ENCODE assay signal across 8 cellular contexts in genomic region chr22:50271011-50271394, GRCh38. TPM values are rescaled to one million over a fixed set of nuclear protein-coding genes. Genes with fewer than 3 reads are reported as not detected.
DNase-seq lines count a peak whose midpoint lies in the region; ATAC-seq, FAIRE-seq and TF ChIP-seq lines count a peak whose summit lies in the region.

No MANE protein-coding gene starts in this region.

- DNase-seq in BJ (ENCODE audit: low read depth) (no peak), LNCaP clone FGC (ENCODE audit: low read depth) (no peak), choroid plexus epithelial cell (ENCODE audit: low read depth) (no peak), NCI-H345 treated with DMSO at 0.1 percent for 48 hours (lab: John Stamatoyannopoulos, UW; ENCODE audit: unreplicated experiment) (no peak), RCC 7860 (ENCODE audit: low spot score) (no peak)
- no peak for DNase-seq in natural killer cell treated with Interleukin-12 subunit alpha and Interleukin-12 subunit beta and Interleukin-15 and Interleukin-18, amount 100 ng/mL, for 72 hours (ENCODE audit: low spot score)
- DNase-seq in stimulated activated CD4-positive, alpha-beta T cell treated with anti-CD3 and anti-CD28 coated beads, Interleukin-1b, Interleukin-23, amount 100 ng/mL, for 48 hours, result no peak

- peak overlapping the region; percentile 51 for H3K4me3 ChIP-seq in BJ (ENCODE audit: low read depth, low read length)
- peak overlapping the region; percentile 50 for H3K4me3 ChIP-seq in LNCaP clone FGC (ENCODE audit: low read depth, low read length)
- peak overlapping the region; percentile 62 for H3K4me3 ChIP-seq in choroid plexus epithelial cell (ENCODE audit: low read depth, low read length)

- peaks cover 0 to 2% of the 10 kb centered on the region in 2 donors for H3K27me3 Mint-ChIP-seq in natural killer cell treated with Interleukin-12 subunit alpha and Interleukin-12 subunit beta and Interleukin-15 and Interleukin-18, amount 100 ng/mL, for 72 hours

- no peak for ATAC-seq in natural killer cell treated with Interleukin-12 subunit alpha and Interleukin-12 subunit beta and Interleukin-15 and Interleukin-18, amount 100 ng/mL, for 72 hours
- no peak for ATAC-seq in GM19324 (IDR thresholded peaks at IDR 0.05; ENCODE audit: low FRiP score, unreplicated experiment)

- no peak for FAIRE-seq in RCC 7860 (lab: Jason Lieb, UNC)

- H3K27ac Mint-ChIP-seq in natural killer cell treated with Interleukin-12 subunit alpha and Interleukin-12 subunit beta and Interleukin-15 and Interleukin-18, amount 100 ng/mL, for 72 hours, result no peak overlapping the region

- H3K27me3 ChIP-seq in BJ (ENCODE audit: control insufficient read depth, insufficient read depth, low read length), result no peaks in the 10 kb centered on the region

- peaks cover 15% of the 10 kb centered on the region for H3K36me3 ChIP-seq in BJ (ENCODE audit: control insufficient read depth, insufficient read depth, low read length)

- TF ChIP-seq CTCF in BJ (IDR thresholded peaks at IDR 0.05; ENCODE audit: insufficient read depth, low read depth, low read length), result no peak
- no peak for TF ChIP-seq CTCF in LNCaP clone FGC (IDR thresholded peaks at IDR 0.05; ENCODE audit: control insufficient read depth, extremely low read depth, insufficient read depth)
- no peak for TF ChIP-seq CTCF in choroid plexus epithelial cell (conservative IDR thresholded peaks at IDR 0.05; ENCODE audit: low read depth, low read length)

- peaks cover 0 to 3% of the 10 kb centered on the region in 2 donors for H3K4me1 Mint-ChIP-seq in natural killer cell treated with Interleukin-12 subunit alpha and Interleukin-12 subunit beta and Interleukin-15 and Interleukin-18, amount 100 ng/mL, for 72 hours (ENCODE audit: low read depth in 2 of 2)

- POLR2A ChIA-PET in BJ (lab: Charles Lee), result interaction anchor here (0.5 to 1.1 kb wide), 2 partner anchors 37 to 52 kb away, joined by 3 to 5 read pairs; no protein-coding TSS in a partner anchor

- no peaks in the 10 kb centered on the region for H3K36me3 Mint-ChIP-seq in natural killer cell treated with Interleukin-12 subunit alpha and Interleukin-12 subunit beta and Interleukin-15 and Interleukin-18, amount 100 ng/mL, for 72 hours

- peak overlapping the region; percentile 56 for H3K4me3 Mint-ChIP-seq in natural killer cell treated with Interleukin-12 subunit alpha and Interleukin-12 subunit beta and Interleukin-15 and Interleukin-18, amount 100 ng/mL, for 72 hours

- H3K9me3 Mint-ChIP-seq in natural killer cell treated with Interleukin-12 subunit alpha and Interleukin-12 subunit beta and Interleukin-15 and Interleukin-18, amount 100 ng/mL, for 72 hours, result no peaks in the 10 kb centered on the region

- CTCF ChIA-PET in BJ (lab: Yijun Ruan, JAX), result interaction anchor here (1.3 to 7.1 kb wide), 6 partner anchors 8 to 71 kb away, joined by 4 to 78 read pairs (median 6); partner anchors contain the start of genes DENND6B and HDAC10

RNA-seq across cellular contexts. Expression of gene MAPK11, which starts 0.8 kb away (rescaled TPM):
- polyA plus RNA-seq in BJ (2011; rRNA removed), result 11.2 and 19.6 TPM in 2 replicates
- 13.7 and 18.9 TPM in 2 replicates for polyA minus RNA-seq in BJ (2011; rRNA and poly(A)+ RNA removed)
- total RNA-seq in natural killer cell treated with Interleukin-12 subunit alpha and Interleukin-12 subunit beta and Interleukin-15 and Interleukin-18, amount 100 ng/mL, for 72 hours, result 10 to 100 TPM; 10.2 to 15.1 TPM

RNA-seq across cellular contexts. Expression of gene MAPK12, which starts 9.5 kb away (rescaled TPM):
- polyA plus RNA-seq in BJ (2011; rRNA removed), result 36.6 and 51.4 TPM in 2 replicates
- polyA minus RNA-seq in BJ (2011; rRNA and poly(A)+ RNA removed), result 33.0 and 51.2 TPM in 2 replicates
- 1 to 10 TPM; 1.6 to 9.0 TPM for total RNA-seq in natural killer cell treated with Interleukin-12 subunit alpha and Interleukin-12 subunit beta and Interleukin-15 and Interleukin-18, amount 100 ng/mL, for 72 hours

RNA-seq across cellular contexts. Expression of gene HDAC10, which starts 19.9 kb away (rescaled TPM):
- 8.8 and 18.2 TPM in 2 replicates for polyA plus RNA-seq in BJ (2011; rRNA removed)
- 9.6 and 9.9 TPM in 2 replicates for polyA minus RNA-seq in BJ (2011; rRNA and poly(A)+ RNA removed)
- 100 to 1,000 TPM in 1 of 2 donors, 10 to 100 TPM in 1; 54.5 to 113 TPM for total RNA-seq in natural killer cell treated with Interleukin-12 subunit alpha and Interleukin-12 subunit beta and Interleukin-15 and Interleukin-18, amount 100 ng/mL, for 72 hours

RNA-seq across cellular contexts. Expression of gene TUBGCP6, which starts 26.2 kb away (rescaled TPM):
- 9.4 and 17.5 TPM in 2 replicates for polyA plus RNA-seq in BJ (2011; rRNA removed)
- 9.0 and 11.5 TPM in 2 replicates for polyA minus RNA-seq in BJ (2011; rRNA and poly(A)+ RNA removed)
- total RNA-seq in natural killer cell treated with Interleukin-12 subunit alpha and Interleukin-12 subunit beta and Interleukin-15 and Interleukin-18, amount 100 ng/mL, for 72 hours, result 10 to 100 TPM; 47.6 to 80.1 TPM

RNA-seq across cellular contexts. Expression of gene PLXNB2, which starts 36.4 kb away (rescaled TPM):
- polyA plus RNA-seq in BJ (2011; rRNA removed), result 83.7 and 143 TPM in 2 replicates
- polyA minus RNA-seq in BJ (2011; rRNA and poly(A)+ RNA removed), result 151 and 183 TPM in 2 replicates
- 1 to 10 TPM; 4.4 to 5.5 TPM for total RNA-seq in natural killer cell treated with Interleukin-12 subunit alpha and Interleukin-12 subunit beta and Interleukin-15 and Interleukin-18, amount 100 ng/mL, for 72 hours
